ENCODE assay signal across 24 cellular contexts in the genomic region with DNA sequence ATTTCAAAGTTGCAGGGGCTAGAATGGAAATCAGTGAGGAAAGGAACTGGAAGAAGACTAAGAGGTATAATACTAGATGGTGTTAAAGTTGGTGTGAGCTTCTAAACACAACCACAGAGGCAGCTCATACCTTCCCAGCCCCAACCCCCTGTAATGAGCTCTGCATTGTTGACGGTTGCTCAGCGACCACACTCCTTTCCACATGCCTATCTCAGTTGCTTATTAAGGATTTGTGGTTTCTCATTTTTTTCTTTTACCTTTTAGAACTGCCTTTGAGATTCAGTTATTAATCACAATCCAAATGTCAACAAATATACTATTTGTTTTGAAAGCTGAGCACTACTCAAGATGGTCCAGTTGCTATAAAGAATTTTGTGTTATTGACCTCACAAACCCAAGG.
DNase-seq lines count a peak whose midpoint lies in the region; ATAC-seq and TF ChIP-seq lines count a peak whose summit lies in the region.
"Had no signal": no experiment of that assay in that cellular context is flagged by ENCODE, and none has a peak within 500 bp of the region (broad histone marks: within the 10 kb centered on the region; RNA-seq: fewer than 3 reads in every experiment).

No MANE protein-coding gene starts in this region.

- intact Hi-C loops in PC-9 (cut with micrococcal nuclease; ENCODE audit: unreplicated experiment) = no loop called here

- H3K9me3 Mint-ChIP-seq in GM23338 = peaks cover 4% of the 10 kb centered on the region; the same call in 2 of the 3 replicates
- H3K9me3 Mint-ChIP-seq in activated CD4-positive, alpha-beta T cell treated with anti-CD3 and anti-CD28 coated beads, Interleukin-2, amount 10 ng/mL, durations not matched to agents 7 days and 5 days = no peaks in the 10 kb centered on the region
- H3K9me3 Mint-ChIP-seq: CD4-positive, alpha-beta T cell had no signal

- H3K27me3 Mint-ChIP-seq in GM23338 (ENCODE audit: insufficient read depth, low read depth, poor library complexity) = peaks cover 2% of the 10 kb centered on the region
- no peaks in the 10 kb centered on the region for H3K27me3 Mint-ChIP-seq in activated CD4-positive, alpha-beta T cell treated with anti-CD3 and anti-CD28 coated beads, Interleukin-2, amount 10 ng/mL, durations not matched to agents 7 days and 5 days
- H3K27me3 Mint-ChIP-seq: activated naive CD4-positive, alpha-beta T cell treated with anti-CD3 and anti-CD28 coated beads, Interleukin-2, amount 10 ng/mL, durations not matched to agents 7 days and 5 days; CD4-positive, alpha-beta T cell; progenitor cell of endocrine pancreas had no signal

- POLR2A ChIA-PET in PC-9 (lab: Charles Lee; ENCODE audit: unreplicated experiment) = no interaction called here
- POLR2A ChIA-PET in activated CD4-positive, alpha-beta T cell treated with anti-CD3 and anti-CD28 coated beads, Interleukin-2, amount 10 ng/mL, durations not matched to agents 7 days and 5 days (lab: Charles Lee) = no interaction called here

- no peaks in the 10 kb centered on the region for H3K79me2 ChIP-seq in GM23338 (replicated peaks; ENCODE audit: insufficient read depth)
- H3K79me2 ChIP-seq in PC-9 (ENCODE audit: low read depth) = no peaks in the 10 kb centered on the region

- 0 out of 2 replicates have a peak, but pooled peaks cover 5% of the 10 kb centered on the region for H3K4me1 ChIP-seq in GM23338 (ENCODE audit: insufficient read depth)
- H3K4me1 ChIP-seq in PC-9 (replicated peaks; ENCODE audit: insufficient read depth) = peaks cover 15% of the 10 kb centered on the region
- H3K4me1 ChIP-seq: left lung, uterus had no signal

- H3K4me2 ChIP-seq in GM23338 (no peak overlapping the region), PC-9 (0 out of 2 replicates have a peak overlapping the region, but pooled peaks have one; percentile 2)

- TF ChIP-seq CTCF in GM23338 (conservative IDR thresholded peaks at IDR 0.05; ENCODE audit: low read depth in 2 of 2) (no peak), PC-9 (conservative IDR thresholded peaks at IDR 0.05) (no peak), epithelial cell of esophagus (IDR thresholded peaks at IDR 0.05; ENCODE audit: insufficient read depth, low read depth, low read length, missing control alignments) (no peak)

- BruUV-seq in PC-9 (replicated peaks; lab: Mats Ljungman, UMichigan) = no TSS peak

- H3K4me1 Mint-ChIP-seq in GM23338 = peaks cover 11% of the 10 kb centered on the region
- H3K4me1 Mint-ChIP-seq in activated CD4-positive, alpha-beta T cell treated with anti-CD3 and anti-CD28 coated beads, Interleukin-2, amount 10 ng/mL, durations not matched to agents 7 days and 5 days = no peaks in the 10 kb centered on the region
- H3K4me1 Mint-ChIP-seq: activated naive CD4-positive, alpha-beta T cell treated with anti-CD3 and anti-CD28 coated beads, Interleukin-2, amount 10 ng/mL, durations not matched to agents 7 days and 5 days; nephron had no signal

- H4K20me1 ChIP-seq in GM23338 (replicated peaks; ENCODE audit: insufficient read depth) (no peaks in the 10 kb centered on the region), PC-9 (ENCODE audit: insufficient read depth) (no peaks in the 10 kb centered on the region)

- H3K27ac ChIP-seq in GM23338 (ENCODE audit: low read depth) = no peak overlapping the region
- no peak overlapping the region for H3K27ac ChIP-seq in PC-9
- H3K27ac ChIP-seq: left lung, uterus had no signal

- no peak overlapping the region for H3K27ac Mint-ChIP-seq in GM23338
- H3K27ac Mint-ChIP-seq in activated CD4-positive, alpha-beta T cell treated with anti-CD3 and anti-CD28 coated beads, Interleukin-2, amount 10 ng/mL, durations not matched to agents 7 days and 5 days = no peak overlapping the region
- H3K27ac Mint-ChIP-seq: activated naive CD4-positive, alpha-beta T cell treated with anti-CD3 and anti-CD28 coated beads, Interleukin-2, amount 10 ng/mL, durations not matched to agents 7 days and 5 days; CD4-positive, alpha-beta T cell; nephron; progenitor cell of endocrine pancreas had no signal

- CTCF ChIA-PET in PC-9 (lab: Charles Lee) = no interaction called here
- CTCF ChIA-PET in activated CD4-positive, alpha-beta T cell treated with anti-CD3 and anti-CD28 coated beads, Interleukin-2, amount 10 ng/mL, durations not matched to agents 7 days and 5 days (lab: Charles Lee) = no interaction called here

- H3F3A ChIP-seq in GM23338 (replicated peaks; ENCODE audit: low read depth) (no peaks in the 10 kb centered on the region), PC-9 (ENCODE audit: insufficient read depth, low read depth) (no peaks in the 10 kb centered on the region)

- no peaks in the 10 kb centered on the region for H3K27me3 ChIP-seq in GM23338 (ENCODE audit: insufficient read depth)
- H3K27me3 ChIP-seq in PC-9 (ENCODE audit: insufficient read depth, low read depth) = no peaks in the 10 kb centered on the region
- H3K27me3 ChIP-seq: left lung, uterus had no signal

- H3K4me3 Mint-ChIP-seq in GM23338 = no peak overlapping the region
- no peak overlapping the region for H3K4me3 Mint-ChIP-seq in activated CD4-positive, alpha-beta T cell treated with anti-CD3 and anti-CD28 coated beads, Interleukin-2, amount 10 ng/mL, durations not matched to agents 7 days and 5 days
- H3K4me3 Mint-ChIP-seq: activated naive CD4-positive, alpha-beta T cell treated with anti-CD3 and anti-CD28 coated beads, Interleukin-2, amount 10 ng/mL, durations not matched to agents 7 days and 5 days; CD4-positive, alpha-beta T cell; nephron had no signal

- ATAC-seq in GM23338 = 0 out of 3 replicates have a peak, but pooled peaks have one; percentile 29
- ATAC-seq: HCT116, left lung had no signal

- H3K4me3 ChIP-seq in GM23338 = no peak overlapping the region
- no peak overlapping the region for H3K4me3 ChIP-seq in PC-9
- H3K4me3 ChIP-seq in epithelial cell of esophagus (ENCODE audit: low read length) = no peak overlapping the region
- H3K4me3 ChIP-seq: left lung, uterus had no signal

- H3K9me3 ChIP-seq in PC-9 (ENCODE audit: insufficient read depth, low read depth) = no peaks in the 10 kb centered on the region
- H3K9me3 ChIP-seq: uterus had no signal

- H3K9me2 ChIP-seq in GM23338 (ENCODE audit: insufficient read depth) (0 out of 2 replicates have a peak, but pooled peaks cover 3% of the 10 kb centered on the region), PC-9 (ENCODE audit: insufficient read depth) (no peaks in the 10 kb centered on the region)

- DNase-seq in GM23338 (ENCODE audit: low spot score) (peak; percentile 9), PC-9 (peak; percentile 18 to 71), epithelial cell of esophagus (ENCODE audit: low read depth) (peak; percentile 35), non-pigmented ciliary epithelial cell (ENCODE audit: low read depth) (peak; percentile 35), NCI-H2107 treated with DMSO at 0.1 percent for 48 hours (lab: John Stamatoyannopoulos, UW; ENCODE audit: unreplicated experiment) (no peak), HuH-7.5 (ENCODE audit: low spot score) (no peak)
- DNase-seq in activated CD4-positive, alpha-beta T cell treated with anti-CD3 and anti-CD28 coated beads, Interleukin-2, amount 10 ng/mL, durations not matched to agents 7 days and 5 days = no peak
- DNase-seq: activated CD4-positive, alpha-beta T cell treated with anti-CD3 and anti-CD28 coated beads for 48 hours; activated naive CD4-positive, alpha-beta T cell treated with anti-CD3 and anti-CD28 coated beads, Interleukin-2, amount 10 ng/mL, durations not matched to agents 7 days and 5 days; CD4-positive, alpha-beta T cell; effector CD8-positive, alpha-beta T cell; KBM-7; left lung; midbrain; NCI-H1694 treated with DMSO at 0.1 percent for 48 hours; NCI-H2227 treated with DMSO at 0.1 percent for 48 hours; NCI-H774; OCI-M1; substantia nigra; T-helper 1 cell; uterus had no signal

- H3K36me3 Mint-ChIP-seq in GM23338 (ENCODE audit: low read depth) = no peaks in the 10 kb centered on the region
- H3K36me3 Mint-ChIP-seq in activated CD4-positive, alpha-beta T cell treated with anti-CD3 and anti-CD28 coated beads, Interleukin-2, amount 10 ng/mL, durations not matched to agents 7 days and 5 days (ENCODE audit: low read depth) = no peaks in the 10 kb centered on the region
- H3K36me3 Mint-ChIP-seq: activated naive CD4-positive, alpha-beta T cell treated with anti-CD3 and anti-CD28 coated beads, Interleukin-2, amount 10 ng/mL, durations not matched to agents 7 days and 5 days had no signal

- H3K36me3 ChIP-seq in GM23338 (ENCODE audit: insufficient read depth) = no peaks in the 10 kb centered on the region
- H3K36me3 ChIP-seq in PC-9 (ENCODE audit: low read depth) = no peaks in the 10 kb centered on the region
- H3K36me3 ChIP-seq: left lung, uterus had no signal

- H2AFZ ChIP-seq in GM23338 (no peak overlapping the region), PC-9 (no peak overlapping the region; the same call in 1 of the 2 replicates)

TF ChIP-seq in GM23338, 12 proteins besides CTCF, POLR2A, EP300 and RAD21:
- TF ChIP-seq, protein P1, sequence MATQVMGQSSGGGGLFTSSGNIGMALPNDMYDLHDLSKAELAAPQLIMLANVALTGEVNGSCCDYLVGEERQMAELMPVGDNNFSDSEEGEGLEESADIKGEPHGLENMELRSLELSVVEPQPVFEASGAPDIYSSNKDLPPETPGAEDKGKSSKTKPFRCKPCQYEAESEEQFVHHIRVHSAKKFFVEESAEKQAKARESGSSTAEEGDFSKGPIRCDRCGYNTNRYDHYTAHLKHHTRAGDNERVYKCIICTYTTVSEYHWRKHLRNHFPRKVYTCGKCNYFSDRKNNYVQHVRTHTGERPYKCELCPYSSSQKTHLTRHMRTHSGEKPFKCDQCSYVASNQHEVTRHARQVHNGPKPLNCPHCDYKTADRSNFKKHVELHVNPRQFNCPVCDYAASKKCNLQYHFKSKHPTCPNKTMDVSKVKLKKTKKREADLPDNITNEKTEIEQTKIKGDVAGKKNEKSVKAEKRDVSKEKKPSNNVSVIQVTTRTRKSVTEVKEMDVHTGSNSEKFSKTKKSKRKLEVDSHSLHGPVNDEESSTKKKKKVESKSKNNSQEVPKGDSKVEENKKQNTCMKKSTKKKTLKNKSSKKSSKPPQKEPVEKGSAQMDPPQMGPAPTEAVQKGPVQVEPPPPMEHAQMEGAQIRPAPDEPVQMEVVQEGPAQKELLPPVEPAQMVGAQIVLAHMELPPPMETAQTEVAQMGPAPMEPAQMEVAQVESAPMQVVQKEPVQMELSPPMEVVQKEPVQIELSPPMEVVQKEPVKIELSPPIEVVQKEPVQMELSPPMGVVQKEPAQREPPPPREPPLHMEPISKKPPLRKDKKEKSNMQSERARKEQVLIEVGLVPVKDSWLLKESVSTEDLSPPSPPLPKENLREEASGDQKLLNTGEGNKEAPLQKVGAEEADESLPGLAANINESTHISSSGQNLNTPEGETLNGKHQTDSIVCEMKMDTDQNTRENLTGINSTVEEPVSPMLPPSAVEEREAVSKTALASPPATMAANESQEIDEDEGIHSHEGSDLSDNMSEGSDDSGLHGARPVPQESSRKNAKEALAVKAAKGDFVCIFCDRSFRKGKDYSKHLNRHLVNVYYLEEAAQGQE (IDR thresholded peaks at IDR 0.05; ENCODE audit: unreplicated experiment) = no peak

Comparison
In these comparisons a context has a peak if more than half of its experiments do, and no peak if none do; other contexts are left out.
1. DNase-seq: peak in GM23338 (single experiment), PC-9 (2 of 2), epithelial cell of esophagus (single experiment) and non-pigmented ciliary epithelial cell (single experiment); none in NCI-H2107 treated with DMSO at 0.1 percent for 48 hours (single experiment), activated CD4-positive, alpha-beta T cell treated with anti-CD3 and anti-CD28 coated beads, Interleukin-2, amount 10 ng/mL, durations not matched to agents 7 days and 5 days (single experiment) and HuH-7.5 (single experiment).